8 cellular contexts compared by ENCODE assay signal in genomic region chr15:48190932-48191573, GRCh38. TPM values are rescaled to one million over a fixed set of nuclear protein-coding genes. Genes with fewer than 3 reads are reported as not detected.
DNase-seq lines count a peak whose midpoint lies in the region; ATAC-seq and TF ChIP-seq lines count a peak whose summit lies in the region.

No MANE protein-coding gene starts in this region.

- H3K36me3 Mint-ChIP-seq in activated CD4-positive, alpha-beta T cell treated with anti-CD3 and anti-CD28 coated beads, Interleukin-2, amount 10 ng/mL, durations not matched to agents 24 days and 14 days (ENCODE audit: low read depth): no peaks in the 10 kb centered on the region
- H3K36me3 Mint-ChIP-seq in endothelial cell (ENCODE audit: low read depth, unreplicated experiment): no peaks in the 10 kb centered on the region

- H3K27ac ChIP-seq in temporal lobe (ENCODE audit: low read depth, low read length): peak overlapping the region; percentile 44

- intact Hi-C loops in activated CD4-positive, alpha-beta T cell treated with anti-CD3 and anti-CD28 coated beads, Interleukin-2, amount 10 ng/mL, durations not matched to agents 24 days and 14 days (cut with micrococcal nuclease): no loop called here

- no peaks in the 10 kb centered on the region for H3K4me1 Mint-ChIP-seq in activated CD4-positive, alpha-beta T cell treated with anti-CD3 and anti-CD28 coated beads, Interleukin-2, amount 10 ng/mL, durations not matched to agents 24 days and 14 days
- peaks cover 11% of the 10 kb centered on the region for H3K4me1 Mint-ChIP-seq in endothelial cell (ENCODE audit: unreplicated experiment)

- H3K27ac Mint-ChIP-seq in activated CD4-positive, alpha-beta T cell treated with anti-CD3 and anti-CD28 coated beads, Interleukin-2, amount 10 ng/mL, durations not matched to agents 24 days and 14 days: no peak overlapping the region
- H3K27ac Mint-ChIP-seq in endothelial cell (ENCODE audit: unreplicated experiment): no peak overlapping the region

- no peak for ATAC-seq in GM19023 (IDR thresholded peaks at IDR 0.05; ENCODE audit: unreplicated experiment)

- DNase-seq in CD1c-positive myeloid dendritic cell (ENCODE audit: extremely low spot score) (peak; percentile 29), HT1080 (ENCODE audit: low read depth) (peak; percentile 53), endothelial cell (ENCODE audit: low spot score) (peak; percentile 91), midbrain (lab: John Stamatoyannopoulos, UW) (peak; percentile 59), NCI-H1694 treated with DMSO at 0.1 percent for 48 hours (lab: John Stamatoyannopoulos, UW) (no peak)
- DNase-seq in activated CD4-positive, alpha-beta T cell treated with anti-CD3 and anti-CD28 coated beads, Interleukin-2, amount 10 ng/mL, durations not matched to agents 24 days and 14 days: peak; percentile 89

- H3K9me3 Mint-ChIP-seq in activated CD4-positive, alpha-beta T cell treated with anti-CD3 and anti-CD28 coated beads, Interleukin-2, amount 10 ng/mL, durations not matched to agents 24 days and 14 days: no peaks in the 10 kb centered on the region
- H3K9me3 Mint-ChIP-seq in endothelial cell (ENCODE audit: unreplicated experiment): no peaks in the 10 kb centered on the region

- peaks cover 30% of the 10 kb centered on the region for H3K27me3 Mint-ChIP-seq in activated CD4-positive, alpha-beta T cell treated with anti-CD3 and anti-CD28 coated beads, Interleukin-2, amount 10 ng/mL, durations not matched to agents 24 days and 14 days
- peaks cover 1% of the 10 kb centered on the region for H3K27me3 Mint-ChIP-seq in endothelial cell (ENCODE audit: unreplicated experiment)

- H3K4me3 Mint-ChIP-seq in activated CD4-positive, alpha-beta T cell treated with anti-CD3 and anti-CD28 coated beads, Interleukin-2, amount 10 ng/mL, durations not matched to agents 24 days and 14 days: peak overlapping the region; percentile 10
- H3K4me3 Mint-ChIP-seq in endothelial cell (ENCODE audit: unreplicated experiment): peak overlapping the region; percentile 90

- TF ChIP-seq CTCF in endothelial cell (IDR thresholded peaks at IDR 0.05; ENCODE audit: unreplicated experiment): no peak

RNA-seq across cellular contexts. Expression of gene CTXN2, which starts 0.4 kb away (rescaled TPM):
- not detected in 2 replicates for total RNA-seq in HT1080 (2014; rRNA removed; shearing (Covaris generic))
- polyA plus RNA-seq in HT1080 (2015; cell fraction: cytosol; rRNA removed): not detected in 2 replicates
- not detected in 2 replicates for polyA plus RNA-seq in HT1080 (2015; cell fraction: nucleus; rRNA removed)
- 0.07 TPM in 1 of 2 replicates, not detected in the other for total RNA-seq in activated CD4-positive, alpha-beta T cell treated with anti-CD3 and anti-CD28 coated beads, Interleukin-2, amount 10 ng/mL, durations not matched to agents 24 days and 14 days
- total RNA-seq in endothelial cell (ENCODE audit: unreplicated experiment) (0.18 TPM), temporal lobe (0.25 TPM)

RNA-seq across cellular contexts. Expression of gene MYEF2, which starts 13.0 kb away (rescaled TPM):
- 7.7 and 15.2 TPM in 2 replicates for total RNA-seq in HT1080 (2014; rRNA removed; shearing (Covaris generic))
- 40.1 and 54.1 TPM in 2 replicates for polyA plus RNA-seq in HT1080 (2015; cell fraction: cytosol; rRNA removed)
- polyA plus RNA-seq in HT1080 (2015; cell fraction: nucleus; rRNA removed): 92.4 and 96.4 TPM in 2 replicates
- total RNA-seq in activated CD4-positive, alpha-beta T cell treated with anti-CD3 and anti-CD28 coated beads, Interleukin-2, amount 10 ng/mL, durations not matched to agents 24 days and 14 days: 24.2 and 27.5 TPM in 2 replicates
- total RNA-seq in endothelial cell (ENCODE audit: unreplicated experiment): 45.9 TPM
- total RNA-seq in temporal lobe: 88.0 TPM

RNA-seq across cellular contexts. Expression of gene SLC12A1, which starts 15.0 kb away (rescaled TPM):
- not detected in 2 replicates for total RNA-seq in HT1080 (2014; rRNA removed; shearing (Covaris generic))
- 0.19 TPM in 1 of 2 replicates, not detected in the other for polyA plus RNA-seq in HT1080 (2015; cell fraction: cytosol; rRNA removed)
- polyA plus RNA-seq in HT1080 (2015; cell fraction: nucleus; rRNA removed): not detected in 2 replicates
- not detected in 2 replicates for total RNA-seq in activated CD4-positive, alpha-beta T cell treated with anti-CD3 and anti-CD28 coated beads, Interleukin-2, amount 10 ng/mL, durations not matched to agents 24 days and 14 days
- total RNA-seq in endothelial cell (ENCODE audit: unreplicated experiment) (not detected), temporal lobe (0.98 TPM)
